In genomic region chr17:44014437-44015172, GRCh38 we compare ENCODE assay signal across 1 cellular context.
TF ChIP-seq lines count a peak whose summit lies in the region.

Gene TMEM101, minus strand, starts transcription at chr17:44014963. Its CDS starts 11 bp downstream, at chr17:44014952.

TF ChIP-seq in HepG2, 621 proteins besides CTCF, POLR2A, EP300 and RAD21 (continued from another document and continues in another):
- 0 out of 2 replicates have a peak, but pooled peaks have one; percentile 58 for TF ChIP-seq TEF (CRISPR knock-in tag; IDR thresholded peaks at IDR 0.05)
- TF ChIP-seq ISL2 (CRISPR knock-in tag; IDR thresholded peaks at IDR 0.05) = peak; percentile 90
- peak; percentile 97 for TF ChIP-seq CBX1 (IDR thresholded peaks at IDR 0.05; ENCODE audit: low read depth)
- peak; percentile 75 for TF ChIP-seq PRDM4 (CRISPR knock-in tag; IDR thresholded peaks at IDR 0.05; ENCODE audit: borderline replicate concordance)
- TF ChIP-seq ZNF790 (CRISPR knock-in tag; IDR thresholded peaks at IDR 0.05; ENCODE audit: borderline replicate concordance) = 0 out of 2 replicates have a peak, but pooled peaks have one; percentile 3
- TF ChIP-seq SIX1 (CRISPR knock-in tag; IDR thresholded peaks at IDR 0.05; ENCODE audit: borderline replicate concordance) = peak; percentile 81; the same call in 1 of the 2 replicates
- TF ChIP-seq ZNF552 (CRISPR knock-in tag; IDR thresholded peaks at IDR 0.05; ENCODE audit: borderline replicate concordance) = peak; percentile 96; the same call in 1 of the 2 replicates
- peak; percentile 44; the same call in 1 of the 2 replicates for TF ChIP-seq NR1H2 (CRISPR knock-in tag; IDR thresholded peaks at IDR 0.05; ENCODE audit: borderline replicate concordance, low read depth)
- no peak for TF ChIP-seq HOXA7 (CRISPR knock-in tag; IDR thresholded peaks at IDR 0.05)
- TF ChIP-seq IRX3 (CRISPR knock-in tag; IDR thresholded peaks at IDR 0.05; ENCODE audit: borderline replicate concordance, low read depth) = peak; percentile 91
- TF ChIP-seq PHB2 (IDR thresholded peaks at IDR 0.05; ENCODE audit: partially characterized antibody) = no peak
- TF ChIP-seq GMEB2 (CRISPR knock-in tag; IDR thresholded peaks at IDR 0.05; ENCODE audit: low read depth) = peak; percentile 69; the same call in 1 of the 2 replicates
- TF ChIP-seq MNT (IDR thresholded peaks at IDR 0.05) = peak; percentile 34
- no peak for TF ChIP-seq ZNF878 (CRISPR knock-in tag; IDR thresholded peaks at IDR 0.05)
- TF ChIP-seq MIXL1 (CRISPR knock-in tag; IDR thresholded peaks at IDR 0.05) = peak; percentile 88
- TF ChIP-seq KDM5B (CRISPR knock-in tag; IDR thresholded peaks at IDR 0.05; ENCODE audit: borderline replicate concordance) = peak; percentile 95
- peak; percentile 95 for TF ChIP-seq ZNF34 (CRISPR knock-in tag; IDR thresholded peaks at IDR 0.05; ENCODE audit: borderline replicate concordance)
- peak; percentile 99 for TF ChIP-seq ZNF280D (CRISPR knock-in tag; IDR thresholded peaks at IDR 0.05)
- TF ChIP-seq HBP1 (CRISPR knock-in tag; IDR thresholded peaks at IDR 0.05; ENCODE audit: low read depth) = peak; percentile 87
- no peak for TF ChIP-seq CBX2 (IDR thresholded peaks at IDR 0.05; ENCODE audit: low read depth, low read length)
- TF ChIP-seq CBX2 (CRISPR knock-in tag; IDR thresholded peaks at IDR 0.05; ENCODE audit: low read depth) = no peak
- peak; percentile 73 for TF ChIP-seq NCOA2 (CRISPR knock-in tag; IDR thresholded peaks at IDR 0.05)
- peak; percentile 96 for TF ChIP-seq CCAR2 (optimal IDR thresholded peaks at IDR 0.05; ENCODE audit: low read depth, low read length)
- TF ChIP-seq HDAC1 (CRISPR knock-in tag; IDR thresholded peaks at IDR 0.05) = peak; percentile 97
- TF ChIP-seq ZIK1 (CRISPR knock-in tag; IDR thresholded peaks at IDR 0.05; ENCODE audit: borderline replicate concordance, low read depth) = peak; percentile 73
- TF ChIP-seq HOXA5 (CRISPR knock-in tag; IDR thresholded peaks at IDR 0.05) = peak; percentile 92
- peak; percentile 91 for TF ChIP-seq MXD4 (CRISPR knock-in tag; IDR thresholded peaks at IDR 0.05)
- TF ChIP-seq ZBTB21 (CRISPR knock-in tag; IDR thresholded peaks at IDR 0.05) = peak; percentile 44; the same call in 1 of the 2 replicates
- TF ChIP-seq KDM5A (IDR thresholded peaks at IDR 0.05; ENCODE audit: borderline replicate concordance, low read length) = peak; percentile 99
- TF ChIP-seq ZNF761 (CRISPR knock-in tag; conservative IDR thresholded peaks at IDR 0.05) = no peak; the same call in 1 of the 2 replicates
- peak; percentile 51; the same call in 1 of the 2 replicates for TF ChIP-seq HIC2 (CRISPR knock-in tag; IDR thresholded peaks at IDR 0.05; ENCODE audit: low read depth)
- TF ChIP-seq GATAD2A (CRISPR knock-in tag; IDR thresholded peaks at IDR 0.05) = peak; percentile 91
- 0 out of 2 replicates have a peak, but pooled peaks have one; percentile 68 for TF ChIP-seq ZNF589 (CRISPR knock-in tag; conservative IDR thresholded peaks at IDR 0.05)
- TF ChIP-seq EEA1 (CRISPR knock-in tag; IDR thresholded peaks at IDR 0.05; ENCODE audit: borderline replicate concordance) = 0 out of 2 replicates have a peak, but pooled peaks have one; percentile 20
- no peak; the same call in 1 of the 2 replicates for TF ChIP-seq ARID3A (IDR thresholded peaks at IDR 0.05; ENCODE audit: low read depth, low read length)
- no peak for TF ChIP-seq NPAS2 (CRISPR knock-in tag; IDR thresholded peaks at IDR 0.05; ENCODE audit: borderline replicate concordance)
- no peak for TF ChIP-seq DPF2 (CRISPR knock-in tag; IDR thresholded peaks at IDR 0.05; ENCODE audit: borderline replicate concordance, low read depth)
- peak; percentile 72 for TF ChIP-seq ZNF609 (CRISPR knock-in tag; IDR thresholded peaks at IDR 0.05; ENCODE audit: borderline replicate concordance)
- TF ChIP-seq MBD4 (IDR thresholded peaks at IDR 0.05; ENCODE audit: borderline replicate concordance, low read length) = no peak
- TF ChIP-seq ZFP62 (CRISPR knock-in tag; IDR thresholded peaks at IDR 0.05) = no peak
- peak; percentile 88 for TF ChIP-seq ZBTB20 (CRISPR knock-in tag; IDR thresholded peaks at IDR 0.05; ENCODE audit: borderline replicate concordance, low read depth)
